ENCODE assay signal across 1 cellular context in the genomic region with DNA sequence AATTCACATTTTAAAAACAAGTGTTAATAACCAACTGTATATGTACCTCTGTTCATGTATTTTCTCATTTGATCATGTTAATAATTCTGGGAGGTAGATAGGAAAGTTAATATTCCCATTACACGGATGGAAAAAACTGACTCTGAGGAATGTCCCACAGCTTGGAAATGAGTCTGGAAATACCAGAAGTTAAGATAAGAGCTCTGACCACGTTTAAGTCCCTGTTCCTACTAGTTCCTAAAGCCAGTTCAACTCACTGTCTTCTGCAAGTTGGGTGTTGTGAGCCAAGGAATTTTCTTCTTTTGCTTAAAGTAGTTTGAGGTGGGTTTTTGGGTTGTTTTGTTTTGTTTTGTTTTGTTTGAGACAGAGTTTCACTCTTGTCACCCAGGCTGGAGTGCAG.
TF ChIP-seq lines count a peak whose summit lies in the region.

No MANE protein-coding gene starts in this region.

TF ChIP-seq in H1, 55 proteins besides CTCF, POLR2A, EP300 and RAD21:
- TF ChIP-seq BRCA1 (IDR thresholded peaks at IDR 0.05; ENCODE audit: low read depth, low read length) (no peak), NANOG (IDR thresholded peaks at IDR 0.05; ENCODE audit: insufficient read depth, low read depth, low read length, poor library complexity, severe bottlenecking) (no peak), SUZ12 (IDR thresholded peaks at IDR 0.05; ENCODE audit: low read length) (no peak), MAFK (IDR thresholded peaks at IDR 0.05; ENCODE audit: low read depth, low read length) (no peak), KDM1A (IDR thresholded peaks at IDR 0.05; ENCODE audit: borderline replicate concordance, low read length) (no peak), POU5F1 (IDR thresholded peaks at IDR 0.05; ENCODE audit: low read depth, low read length) (no peak), BACH1 (IDR thresholded peaks at IDR 0.05; ENCODE audit: low read length) (no peak), CREB1 (IDR thresholded peaks at IDR 0.05) (no peak), CEBPB (IDR thresholded peaks at IDR 0.05; ENCODE audit: low read depth, low read length) (no peak), CHD2 (IDR thresholded peaks at IDR 0.05; ENCODE audit: low read length) (no peak), FOSL1 (IDR thresholded peaks at IDR 0.05; ENCODE audit: insufficient read depth, low read depth, low read length) (no peak), CTBP2 (IDR thresholded peaks at IDR 0.05; ENCODE audit: borderline replicate concordance, insufficient read depth, insufficient read length, low read length) (no peak), GTF2F1 (IDR thresholded peaks at IDR 0.05; ENCODE audit: borderline replicate concordance, low read depth, low read length) (no peak), SAP30 (IDR thresholded peaks at IDR 0.05; ENCODE audit: insufficient read depth, insufficient replicate concordance, low read length) (no peak), PHF8 (conservative IDR thresholded peaks at IDR 0.05; ENCODE audit: low read depth, low read length) (no peak)
- TF ChIP-seq, protein P1, sequence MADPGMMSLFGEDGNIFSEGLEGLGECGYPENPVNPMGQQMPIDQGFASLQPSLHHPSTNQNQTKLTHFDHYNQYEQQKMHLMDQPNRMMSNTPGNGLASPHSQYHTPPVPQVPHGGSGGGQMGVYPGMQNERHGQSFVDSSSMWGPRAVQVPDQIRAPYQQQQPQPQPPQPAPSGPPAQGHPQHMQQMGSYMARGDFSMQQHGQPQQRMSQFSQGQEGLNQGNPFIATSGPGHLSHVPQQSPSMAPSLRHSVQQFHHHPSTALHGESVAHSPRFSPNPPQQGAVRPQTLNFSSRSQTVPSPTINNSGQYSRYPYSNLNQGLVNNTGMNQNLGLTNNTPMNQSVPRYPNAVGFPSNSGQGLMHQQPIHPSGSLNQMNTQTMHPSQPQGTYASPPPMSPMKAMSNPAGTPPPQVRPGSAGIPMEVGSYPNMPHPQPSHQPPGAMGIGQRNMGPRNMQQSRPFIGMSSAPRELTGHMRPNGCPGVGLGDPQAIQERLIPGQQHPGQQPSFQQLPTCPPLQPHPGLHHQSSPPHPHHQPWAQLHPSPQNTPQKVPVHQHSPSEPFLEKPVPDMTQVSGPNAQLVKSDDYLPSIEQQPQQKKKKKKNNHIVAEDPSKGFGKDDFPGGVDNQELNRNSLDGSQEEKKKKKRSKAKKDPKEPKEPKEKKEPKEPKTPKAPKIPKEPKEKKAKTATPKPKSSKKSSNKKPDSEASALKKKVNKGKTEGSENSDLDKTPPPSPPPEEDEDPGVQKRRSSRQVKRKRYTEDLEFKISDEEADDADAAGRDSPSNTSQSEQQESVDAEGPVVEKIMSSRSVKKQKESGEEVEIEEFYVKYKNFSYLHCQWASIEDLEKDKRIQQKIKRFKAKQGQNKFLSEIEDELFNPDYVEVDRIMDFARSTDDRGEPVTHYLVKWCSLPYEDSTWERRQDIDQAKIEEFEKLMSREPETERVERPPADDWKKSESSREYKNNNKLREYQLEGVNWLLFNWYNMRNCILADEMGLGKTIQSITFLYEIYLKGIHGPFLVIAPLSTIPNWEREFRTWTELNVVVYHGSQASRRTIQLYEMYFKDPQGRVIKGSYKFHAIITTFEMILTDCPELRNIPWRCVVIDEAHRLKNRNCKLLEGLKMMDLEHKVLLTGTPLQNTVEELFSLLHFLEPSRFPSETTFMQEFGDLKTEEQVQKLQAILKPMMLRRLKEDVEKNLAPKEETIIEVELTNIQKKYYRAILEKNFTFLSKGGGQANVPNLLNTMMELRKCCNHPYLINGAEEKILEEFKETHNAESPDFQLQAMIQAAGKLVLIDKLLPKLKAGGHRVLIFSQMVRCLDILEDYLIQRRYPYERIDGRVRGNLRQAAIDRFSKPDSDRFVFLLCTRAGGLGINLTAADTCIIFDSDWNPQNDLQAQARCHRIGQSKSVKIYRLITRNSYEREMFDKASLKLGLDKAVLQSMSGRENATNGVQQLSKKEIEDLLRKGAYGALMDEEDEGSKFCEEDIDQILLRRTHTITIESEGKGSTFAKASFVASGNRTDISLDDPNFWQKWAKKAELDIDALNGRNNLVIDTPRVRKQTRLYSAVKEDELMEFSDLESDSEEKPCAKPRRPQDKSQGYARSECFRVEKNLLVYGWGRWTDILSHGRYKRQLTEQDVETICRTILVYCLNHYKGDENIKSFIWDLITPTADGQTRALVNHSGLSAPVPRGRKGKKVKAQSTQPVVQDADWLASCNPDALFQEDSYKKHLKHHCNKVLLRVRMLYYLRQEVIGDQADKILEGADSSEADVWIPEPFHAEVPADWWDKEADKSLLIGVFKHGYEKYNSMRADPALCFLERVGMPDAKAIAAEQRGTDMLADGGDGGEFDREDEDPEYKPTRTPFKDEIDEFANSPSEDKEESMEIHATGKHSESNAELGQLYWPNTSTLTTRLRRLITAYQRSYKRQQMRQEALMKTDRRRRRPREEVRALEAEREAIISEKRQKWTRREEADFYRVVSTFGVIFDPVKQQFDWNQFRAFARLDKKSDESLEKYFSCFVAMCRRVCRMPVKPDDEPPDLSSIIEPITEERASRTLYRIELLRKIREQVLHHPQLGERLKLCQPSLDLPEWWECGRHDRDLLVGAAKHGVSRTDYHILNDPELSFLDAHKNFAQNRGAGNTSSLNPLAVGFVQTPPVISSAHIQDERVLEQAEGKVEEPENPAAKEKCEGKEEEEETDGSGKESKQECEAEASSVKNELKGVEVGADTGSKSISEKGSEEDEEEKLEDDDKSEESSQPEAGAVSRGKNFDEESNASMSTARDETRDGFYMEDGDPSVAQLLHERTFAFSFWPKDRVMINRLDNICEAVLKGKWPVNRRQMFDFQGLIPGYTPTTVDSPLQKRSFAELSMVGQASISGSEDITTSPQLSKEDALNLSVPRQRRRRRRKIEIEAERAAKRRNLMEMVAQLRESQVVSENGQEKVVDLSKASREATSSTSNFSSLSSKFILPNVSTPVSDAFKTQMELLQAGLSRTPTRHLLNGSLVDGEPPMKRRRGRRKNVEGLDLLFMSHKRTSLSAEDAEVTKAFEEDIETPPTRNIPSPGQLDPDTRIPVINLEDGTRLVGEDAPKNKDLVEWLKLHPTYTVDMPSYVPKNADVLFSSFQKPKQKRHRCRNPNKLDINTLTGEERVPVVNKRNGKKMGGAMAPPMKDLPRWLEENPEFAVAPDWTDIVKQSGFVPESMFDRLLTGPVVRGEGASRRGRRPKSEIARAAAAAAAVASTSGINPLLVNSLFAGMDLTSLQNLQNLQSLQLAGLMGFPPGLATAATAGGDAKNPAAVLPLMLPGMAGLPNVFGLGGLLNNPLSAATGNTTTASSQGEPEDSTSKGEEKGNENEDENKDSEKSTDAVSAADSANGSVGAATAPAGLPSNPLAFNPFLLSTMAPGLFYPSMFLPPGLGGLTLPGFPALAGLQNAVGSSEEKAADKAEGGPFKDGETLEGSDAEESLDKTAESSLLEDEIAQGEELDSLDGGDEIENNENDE (IDR thresholded peaks at IDR 0.05; ENCODE audit: insufficient replicate concordance, low read length), result no peak
